8 cellular contexts compared by ENCODE assay signal in genomic region chr2:216535454-216535995, GRCh38. TPM values are rescaled to one million over a fixed set of nuclear protein-coding genes. Genes with fewer than 3 reads are reported as not detected.
DNase-seq lines count a peak whose midpoint lies in the region; ATAC-seq and TF ChIP-seq lines count a peak whose summit lies in the region.

No MANE protein-coding gene starts in this region.

- H3K4me1 ChIP-seq in colonic mucosa (no peaks in the 10 kb centered on the region), right lobe of liver (peaks cover 0 to 27% (median 11%) of the 10 kb centered on the region in 4 donors), upper lobe of right lung (peaks cover 23% of the 10 kb centered on the region)

- H3K4me3 ChIP-seq in colonic mucosa (no peak overlapping the region), right lobe of liver (no peak overlapping the region), upper lobe of right lung (no peak overlapping the region)

- ATAC-seq in right lobe of liver (peak; percentile 34 to 77 (median 54)), upper lobe of right lung (peak; percentile 87), HG02588 (IDR thresholded peaks at IDR 0.05; ENCODE audit: unreplicated experiment) (no peak), GM18907 (IDR thresholded peaks at IDR 0.05; ENCODE audit: unreplicated experiment) (no peak)

- H3K27ac ChIP-seq in colonic mucosa, result peak overlapping the region; percentile 20
- H3K27ac ChIP-seq in right lobe of liver, result peak overlapping the region; percentile 29 to 37 (median 30)
- H3K27ac ChIP-seq in upper lobe of right lung, result peak overlapping the region; percentile 58

- H3K9me3 ChIP-seq in colonic mucosa, result no peaks in the 10 kb centered on the region
- no peaks in the 10 kb centered on the region for H3K9me3 ChIP-seq in right lobe of liver
- H3K9me3 ChIP-seq in upper lobe of right lung, result no peaks in the 10 kb centered on the region

- 25% methylated on average over 8 of the region's 10 CpGs for whole genome bisulfite sequencing in right lobe of liver (ENCODE audit: insufficient coverage, low coverage, low lambda C conversion rate, missing lambda C conversion rate)

- H3K36me3 ChIP-seq in colonic mucosa (no peaks in the 10 kb centered on the region), right lobe of liver (no peaks in the 10 kb centered on the region), upper lobe of right lung (no peaks in the 10 kb centered on the region)

- H3K27me3 ChIP-seq in colonic mucosa, result no peaks in the 10 kb centered on the region
- H3K27me3 ChIP-seq in right lobe of liver, result no peaks in the 10 kb centered on the region
- no peaks in the 10 kb centered on the region for H3K27me3 ChIP-seq in upper lobe of right lung

- intact Hi-C loops in colonic mucosa (cut with DNase I) (no loop called here), right lobe of liver (cut with DNase I) (no loop called here), upper lobe of right lung (cut with DNase I) (no loop called here)

- DNase-seq in NCI-H460 (ENCODE audit: extremely low read depth, low read depth) (peak; percentile 33), colonic mucosa (no peak), right lobe of liver (peak in 1 of 3 donors; percentile 49), upper lobe of right lung (no peak), NCI-H748 (lab: John Stamatoyannopoulos, UW; ENCODE audit: unreplicated experiment) (no peak), erythroblast (lab: John Stamatoyannopoulos, UW) (no peak)

- TF ChIP-seq POLR2A in right lobe of liver (IDR thresholded peaks at IDR 0.05) (no peak), erythroblast (IDR thresholded peaks at IDR 0.05; ENCODE audit: low read length) (no peak)

- TF ChIP-seq CTCF in colonic mucosa (IDR thresholded peaks at IDR 0.05) (no peak), right lobe of liver (IDR thresholded peaks at IDR 0.05) (no peak), upper lobe of right lung (IDR thresholded peaks at IDR 0.05) (no peak)

- no peak overlapping the region for H3K9ac ChIP-seq in colonic mucosa (ENCODE audit: low read depth in 2 of 2, low read length in 2 of 2)

RNA-seq across cellular contexts. Expression of gene RPL37A, which starts 36.9 kb away (rescaled TPM):
- 4,818 and 5,323 TPM in 2 replicates for total RNA-seq in NCI-H460 (2014; rRNA removed; shearing (Covaris generic))
- polyA plus RNA-seq in NCI-H460 (2014; cell fraction: nucleus; rRNA removed), result 376 and 775 TPM in 2 replicates
- total RNA-seq in colonic mucosa (1,000 to 10,000 TPM; 1,895 to 2,156 TPM), right lobe of liver (100 to 1,000 TPM; 383 to 894 (median 710) TPM), upper lobe of right lung (1,932 TPM)

Comparison
In these comparisons a context has a peak if more than half of its experiments do, and no peak if none do; other contexts are left out.
1. ATAC-seq: peak in right lobe of liver (4 of 4) and upper lobe of right lung (single experiment); none in HG02588 (single experiment) and GM18907 (single experiment).
2. Peak in every context shown above with its lines, with median percentiles within 50 percentile points of each other: H3K27ac ChIP-seq.